12 cellular contexts compared by ENCODE assay signal in the genomic region with DNA sequence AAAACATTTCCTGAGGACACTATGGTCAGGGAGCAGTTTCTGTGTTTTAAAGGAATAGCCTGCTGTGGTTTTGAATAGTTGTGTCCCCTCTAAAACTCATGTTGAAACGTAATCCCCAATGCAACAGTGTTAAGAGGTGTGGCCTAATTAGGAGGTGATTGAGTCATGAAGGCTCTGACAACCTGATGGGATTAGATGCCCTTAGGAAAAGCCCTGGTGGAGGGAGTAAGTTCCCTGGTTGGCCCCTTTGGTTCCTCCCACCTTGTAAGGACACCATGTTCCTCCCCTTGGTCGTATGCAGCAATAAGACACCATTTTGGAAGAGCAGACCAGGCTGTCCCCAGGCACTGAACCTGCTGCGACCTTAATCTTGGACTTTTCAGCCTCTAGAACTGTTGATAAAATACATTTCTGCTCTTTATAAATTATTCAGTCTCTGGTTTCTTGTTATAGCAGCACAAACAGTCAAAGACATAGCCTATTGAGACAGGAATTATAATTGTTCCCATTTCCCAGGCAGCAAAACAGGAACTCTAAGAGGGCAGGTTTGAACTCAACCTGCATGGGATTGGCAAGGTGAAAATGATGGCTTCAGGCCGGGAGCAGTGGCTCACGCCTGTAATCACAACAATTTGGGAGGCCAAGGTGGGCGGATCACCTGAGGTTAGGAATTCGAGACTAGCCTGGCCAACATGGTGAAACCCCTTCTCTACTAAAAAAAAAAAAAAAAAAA. TPM values are rescaled to one million over a fixed set of nuclear protein-coding genes. Genes with fewer than 3 reads are reported as not detected.
DNase-seq lines count a peak whose midpoint lies in the region; ATAC-seq and TF ChIP-seq lines count a peak whose summit lies in the region.
"Had no signal": no experiment of that assay in that cellular context is flagged by ENCODE, and none has a peak within 500 bp of the region (broad histone marks: within the 10 kb centered on the region; RNA-seq: fewer than 3 reads in every experiment).

No MANE protein-coding gene starts in this region.

- intact Hi-C loops in lower lobe of right lung (cut with DNase I) = no loop called here

- no peak overlapping the region for H3K9ac ChIP-seq in OCI-LY3 (ENCODE audit: low read length)
- H3K9ac ChIP-seq in smooth muscle cell (ENCODE audit: low read depth) = no peak overlapping the region

- H3K9me3 ChIP-seq in OCI-LY3 (ENCODE audit: insufficient read depth, low read length) (peaks cover 5% of the 10 kb centered on the region; the same call in 1 of the 2 replicates), smooth muscle cell (replicated peaks; ENCODE audit: low read depth) (peaks cover 4% of the 10 kb centered on the region), lower lobe of right lung (peaks cover under 1% of the 10 kb centered on the region)

- no peak overlapping the region for H3K27ac ChIP-seq in OCI-LY3 (ENCODE audit: low read length)
- peak overlapping the region; percentile 82 for H3K27ac ChIP-seq in smooth muscle cell (ENCODE audit: low read depth)
- H3K27ac ChIP-seq in lower lobe of right lung = no peak overlapping the region

- peak; percentile 44 for DNase-seq in ELR (ENCODE audit: low read depth)
- DNase-seq in smooth muscle cell (lab: John Stamatoyannopoulos, UW; ENCODE audit: unreplicated experiment) = no peak
- no peak for DNase-seq in ureter (ENCODE audit: low spot score)
- DNase-seq in lower lobe of right lung = no peak
- DNase-seq: activated naive CD4-positive, alpha-beta T cell treated with anti-CD3 and anti-CD28 coated beads, Interleukin-2, amount 10 ng/mL, durations not matched to agents 7 days and 5 days; CD8-positive, alpha-beta memory T cell; central memory CD4-positive, alpha-beta T cell; glutamatergic neuron; NCI-H2029 treated with DMSO at 0.1 percent for 48 hours had no signal

- peaks cover 13% of the 10 kb centered on the region for H3F3A ChIP-seq in smooth muscle cell (ENCODE audit: low read depth)

- peaks cover 25% of the 10 kb centered on the region for H3K4me1 ChIP-seq in OCI-LY3 (ENCODE audit: low read length)
- peaks cover 6% of the 10 kb centered on the region for H3K4me1 ChIP-seq in smooth muscle cell (ENCODE audit: low read depth)
- H3K4me1 ChIP-seq in lower lobe of right lung = peaks cover 44% of the 10 kb centered on the region

- WGBS in smooth muscle cell (ENCODE audit: low lambda C conversion rate) = 83% methylated on average over 7 of the region's 7 CpGs

- H3K4me3 ChIP-seq in OCI-LY3 (ENCODE audit: low read length) (no peak overlapping the region), smooth muscle cell (no peak overlapping the region), lower lobe of right lung (no peak overlapping the region)

- ATAC-seq in esophagus mucosa (peak; percentile 32), GM21528 (IDR thresholded peaks at IDR 0.05; ENCODE audit: low FRiP score, unreplicated experiment) (no peak), lower lobe of right lung (no peak)

- H3K4me2 ChIP-seq in OCI-LY3 (ENCODE audit: low read length) (peak overlapping the region; percentile 78; the same call in 1 of the 2 replicates), smooth muscle cell (peak overlapping the region; percentile 71)

- no peak overlapping the region for H2AFZ ChIP-seq in OCI-LY3 (ENCODE audit: low read depth, low read length)
- no peak overlapping the region for H2AFZ ChIP-seq in smooth muscle cell (ENCODE audit: low read depth)

- H3K27me3 ChIP-seq in OCI-LY3 (ENCODE audit: low read depth, low read length) = no peaks in the 10 kb centered on the region
- no peaks in the 10 kb centered on the region for H3K27me3 ChIP-seq in smooth muscle cell (ENCODE audit: low read depth)
- no peaks in the 10 kb centered on the region for H3K27me3 ChIP-seq in lower lobe of right lung (ENCODE audit: low read depth)

- H4K20me1 ChIP-seq in OCI-LY3 (ENCODE audit: insufficient read depth, low read length) = no peaks in the 10 kb centered on the region
- no peaks in the 10 kb centered on the region for H4K20me1 ChIP-seq in smooth muscle cell (ENCODE audit: low read depth)

- H3K36me3 ChIP-seq in OCI-LY3 (replicated peaks; ENCODE audit: low read depth, low read length) = no peaks in the 10 kb centered on the region
- no peaks in the 10 kb centered on the region for H3K36me3 ChIP-seq in smooth muscle cell (ENCODE audit: low read depth)
- H3K36me3 ChIP-seq in lower lobe of right lung = no peaks in the 10 kb centered on the region

- H3K79me2 ChIP-seq in OCI-LY3 (ENCODE audit: low read length) = no peaks in the 10 kb centered on the region
- H3K79me2 ChIP-seq in smooth muscle cell (ENCODE audit: low read depth) = no peaks in the 10 kb centered on the region

- TF ChIP-seq CTCF in OCI-LY3 (IDR thresholded peaks at IDR 0.05; ENCODE audit: low read depth, low read length) (no peak), smooth muscle cell (IDR thresholded peaks at IDR 0.05; ENCODE audit: borderline replicate concordance, insufficient read depth, poor library complexity, severe bottlenecking) (no peak), lower lobe of right lung (IDR thresholded peaks at IDR 0.05) (no peak)

RNA-seq across cellular contexts. Expression of gene TNS3, which starts 20.5 kb away (rescaled TPM):
- total RNA-seq in esophagus mucosa (4.6 TPM), smooth muscle cell (46.6 and 50.5 TPM in 2 replicates), ureter (48.7 TPM), lower lobe of right lung (174 TPM)
- polyA plus RNA-seq in smooth muscle cell = 27.5 and 32.6 TPM in 2 replicates
- polyA plus RNA-seq: CD8-positive, alpha-beta memory T cell had no signal
